Comparison of ENCODE assay signal across 8 cellular contexts in the genomic region with DNA sequence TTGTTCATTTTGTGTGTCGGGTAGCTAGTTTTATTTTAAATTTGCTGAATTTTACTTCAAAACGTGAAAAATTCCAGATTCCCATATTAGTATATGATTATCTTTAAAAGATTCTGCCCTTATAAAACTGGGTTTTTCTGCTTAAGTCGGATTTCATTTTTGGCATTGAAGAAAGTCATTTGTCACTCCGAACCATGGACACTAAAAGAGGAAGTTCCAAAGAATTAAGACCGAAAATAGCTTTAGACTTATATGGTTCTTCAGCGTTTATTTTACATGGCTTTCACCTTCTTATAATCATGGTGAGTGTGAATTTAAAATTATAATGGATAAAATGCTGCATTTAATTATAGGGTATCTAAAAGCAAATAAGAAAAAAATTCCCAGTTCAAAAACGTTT. TPM values are rescaled to one million over a fixed set of nuclear protein-coding genes. Genes with fewer than 3 reads are reported as not detected.
A peak's percentile ranks its signal among the peaks of the same experiment; 100 is the strongest.
DNase-seq lines count a peak whose midpoint lies in the region; ATAC-seq, FAIRE-seq and TF ChIP-seq lines count a peak whose summit lies in the region.

No MANE protein-coding gene starts in this region.

- no peak overlapping the region for H2AFZ ChIP-seq in trophoblast cell (ENCODE audit: insufficient read depth, low read length, poor library complexity)

- no peak overlapping the region for H4K8ac ChIP-seq in trophoblast cell (ENCODE audit: low read depth, low read length)

- H3K79me1 ChIP-seq in trophoblast cell (ENCODE audit: low read length), result peaks cover 12% of the 10 kb centered on the region

- H2BK12ac ChIP-seq in trophoblast cell (ENCODE audit: low read length), result no peak overlapping the region

- DNase-seq in GM18507 (ENCODE audit: extremely low spot score, insufficient read length, low read depth) (no peak), Panc1 (ENCODE audit: low read depth, low spot score) (no peak), erythroblast (lab: John Stamatoyannopoulos, UW) (peak; percentile 34 to 56), trophoblast cell (no peak), GOT3 (lab: John Stamatoyannopoulos, UW) (no peak), SW480 (ENCODE audit: low spot score) (no peak)

- H2BK5ac ChIP-seq in trophoblast cell (ENCODE audit: low read depth, low read length, poor library complexity), result no peak overlapping the region

- H3K27ac ChIP-seq in Panc1 (ENCODE audit: low read length) (peak overlapping the region; percentile 91), trophoblast cell (ENCODE audit: low read depth, low read length) (no peak overlapping the region)

- POLR2A ChIA-PET in Panc1 (lab: Charles Lee), result no interaction called here

- H3K4me3 ChIP-seq in Panc1 (ENCODE audit: low read depth in 2 of 2, low read length in 2 of 2), result peak overlapping the region; percentile 78 to 96
- no peak overlapping the region for H3K4me3 ChIP-seq in trophoblast cell (ENCODE audit: low read depth, low read length)

- H3K23ac ChIP-seq in trophoblast cell (ENCODE audit: low read length), result no peak overlapping the region

- H3K4me1 ChIP-seq in Panc1 (ENCODE audit: control insufficient read depth, insufficient read depth, low read length) (peaks cover 4% of the 10 kb centered on the region), trophoblast cell (ENCODE audit: control insufficient read depth in 1 of 2, insufficient read depth in 2 of 2, low read length in 2 of 2) (peaks cover 0 to 2% of the 10 kb centered on the region in 2 experiments)

- in situ Hi-C loops in Panc1 (cut with HindIII; ENCODE audit: low pct_unique_long_range_greater_than_20kb, low sequenced_read_pairs), result no loop called here

- H3K9ac ChIP-seq in trophoblast cell (ENCODE audit: low read length), result no peak overlapping the region

- H2AK5ac ChIP-seq in trophoblast cell (ENCODE audit: low read length), result no peak overlapping the region

- BruUV-seq in Panc1 (replicated peaks; lab: Mats Ljungman, UMichigan), result TSS peak; percentile 67

- CTCF ChIA-PET in Panc1 (lab: Charles Lee), result no interaction called here

- H3K14ac ChIP-seq in trophoblast cell (ENCODE audit: low read length), result no peak overlapping the region

- H4K12ac ChIP-seq in trophoblast cell (ENCODE audit: low read depth, low read length), result no peak overlapping the region

- no peak for TF ChIP-seq CTCF in Panc1 (IDR thresholded peaks at IDR 0.05)

- ATAC-seq in Panc1 (no peak), HG03175 (IDR thresholded peaks at IDR 0.05; ENCODE audit: unreplicated experiment) (no peak), GM21528 (IDR thresholded peaks at IDR 0.05; ENCODE audit: low FRiP score, unreplicated experiment) (no peak)

- WGBS in trophoblast cell (ENCODE audit: extremely low coverage, insufficient coverage, insufficient read length), result no CpG with 5 or more reads among the region's 7 CpGs

- FAIRE-seq in GM18507 (lab: Jason Lieb, UNC), result peak; percentile 45

- H3K36me3 ChIP-seq in Panc1 (ENCODE audit: control insufficient read depth, insufficient read depth, low read length) (peaks cover 2% of the 10 kb centered on the region; the same call in 1 of the 2 replicates), trophoblast cell (ENCODE audit: control insufficient read depth in 1 of 2, insufficient read depth in 2 of 2, low read length in 2 of 2) (peaks cover 6 to 9% of the 10 kb centered on the region in 2 experiments)

- H3K79me2 ChIP-seq in trophoblast cell (ENCODE audit: control insufficient read depth, insufficient read depth, low read length, poor library complexity), result peaks cover 8% of the 10 kb centered on the region

- H3K9me3 ChIP-seq in Panc1 (ENCODE audit: control insufficient read depth, insufficient read depth, low read depth, low read length) (no peaks in the 10 kb centered on the region), trophoblast cell (ENCODE audit: insufficient read depth, low read depth, low read length) (no peaks in the 10 kb centered on the region)

- no peak for TF ChIP-seq POLR2A in erythroblast (IDR thresholded peaks at IDR 0.05; ENCODE audit: low read length)

- H4K91ac ChIP-seq in trophoblast cell (ENCODE audit: low read depth, low read length), result no peak overlapping the region

- no peak overlapping the region for H3K18ac ChIP-seq in trophoblast cell (ENCODE audit: low read length)

- H3K27me3 ChIP-seq in Panc1 (ENCODE audit: control insufficient read depth, insufficient read depth, low read length), result no peaks in the 10 kb centered on the region
- no peaks in the 10 kb centered on the region for H3K27me3 ChIP-seq in trophoblast cell (ENCODE audit: insufficient read depth, low read length)

- no peak overlapping the region for H3K4ac ChIP-seq in trophoblast cell (ENCODE audit: low read depth, low read length)

- H2BK120ac ChIP-seq in trophoblast cell (ENCODE audit: insufficient read depth, low read length, poor library complexity), result no peak overlapping the region

- peak overlapping the region; percentile 92 for H3K4me2 ChIP-seq in trophoblast cell (ENCODE audit: low read length)

- intact Hi-C loops in Panc1 (cut with micrococcal nuclease; ENCODE audit: unreplicated experiment), result no loop called here

RNA-seq across cellular contexts. Expression of gene C3orf38, which starts 1.0 kb away (rescaled TPM):
- 14.3 TPM for total RNA-seq in Panc1 (2021; ENCODE audit: unreplicated experiment)
- polyA plus RNA-seq in Panc1 (2012; ENCODE audit: insufficient read length), result 8.5 TPM
- polyA plus RNA-seq in trophoblast cell (2013), result 16.9 and 17.2 TPM in 2 replicates

Comparison
In these comparisons a context has a peak if more than half of its experiments do, and no peak if none do; other contexts are left out.
1. DNase-seq: peak in erythroblast (2 of 2); none in GM18507 (single experiment), Panc1 (single experiment), trophoblast cell (0 of 2), GOT3 (single experiment) and SW480 (single experiment).